ENCODE assay signal across 26 cellular contexts in the genomic region with DNA sequence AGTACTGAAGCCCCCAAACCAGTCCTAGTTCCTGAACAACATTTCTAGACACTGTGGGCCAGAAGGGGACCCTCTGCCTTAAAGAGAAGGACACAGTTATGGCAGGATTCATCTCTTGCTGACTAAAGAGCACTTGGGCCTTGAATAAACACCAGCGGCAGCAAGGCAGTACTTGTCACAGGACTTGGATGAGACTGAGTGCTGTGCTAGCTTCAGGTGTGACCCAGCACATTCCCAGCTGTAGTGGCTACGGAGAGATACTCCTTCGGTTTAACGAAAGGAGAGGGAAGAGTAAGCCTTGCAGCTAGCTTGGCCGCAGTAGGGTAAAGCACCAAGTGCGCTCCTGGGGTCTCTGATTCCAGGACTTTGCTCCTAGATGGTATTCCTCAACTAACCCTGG.
"Had no signal": no experiment of that assay in that cellular context is flagged by ENCODE, and none has a peak within 500 bp of the region (broad histone marks: within the 10 kb centered on the region; RNA-seq: fewer than 3 reads in every experiment).

No MANE protein-coding gene starts in this region.

- H3K4me1 ChIP-seq: heart right ventricle, pancreas, prostate gland, suprapubic skin, tibial nerve, vagina had no signal

- H2AFZ ChIP-seq: hepatocyte had no signal

- H3K4me2 ChIP-seq: hepatocyte had no signal

- ATAC-seq: heart right ventricle; left cardiac atrium; left lobe of liver; mucosa of descending colon; naive thymus-derived CD4-positive, alpha-beta T cell; natural killer cell treated with Interleukin-12 subunit alpha and Interleukin-12 subunit beta and Interleukin-15 and Interleukin-18, amount 100 ng/mL, for 72 hours; pancreas; right cardiac atrium; sciatic nerve; stimulated activated effector memory CD8-positive, alpha-beta T cell treated with anti-CD3 and anti-CD28 coated beads, Interleukin-12 subunit alpha, Interleukin-12 subunit beta, amount 100 ng/mL, for 72 hours had no signal

- H3K27me3 ChIP-seq: heart right ventricle, pancreas, suprapubic skin, tibial nerve, vagina had no signal

- H3K36me3 ChIP-seq: heart right ventricle, pancreas, prostate gland, suprapubic skin, thoracic aorta, tibial nerve, vagina had no signal

- H3K27ac ChIP-seq: heart right ventricle, hepatocyte, pancreas, prostate gland, skin epidermis, suprapubic skin, thoracic aorta, tibial nerve, vagina had no signal

- H3K4me3 ChIP-seq: heart right ventricle, hepatocyte, lung, mucosa of descending colon, pancreas, prostate gland, skin epidermis, suprapubic skin, thoracic aorta, tibial nerve, vagina had no signal

- H3K9me3 ChIP-seq: heart right ventricle, mucosa of descending colon, pancreas, prostate gland, suprapubic skin, thoracic aorta, tibial nerve, vagina had no signal

- H3K79me2 ChIP-seq: hepatocyte had no signal

- FAIRE-seq: keratinocyte, pancreas had no signal

- DNase-seq: heart right ventricle; kidney glomerular epithelial cell; left cardiac atrium; midbrain; mucosa of descending colon; naive thymus-derived CD4-positive, alpha-beta T cell; pancreas; posterior cingulate gyrus; retina; stimulated activated CD4-positive, alpha-beta T cell treated with anti-CD3 and anti-CD28 coated beads, Interleukin-12 subunit alpha, Interleukin-12 subunit beta, amount 100 ng/mL, for 4 hours; stimulated activated CD4-positive, alpha-beta T cell treated with anti-CD3 and anti-CD28 coated beads, Interleukin-4, amount 100 ng/mL, for 24 hours; stimulated activated naive CD4-positive, alpha-beta T cell had no signal
